ENCODE assay signal across 23 cellular contexts in the genomic region with DNA sequence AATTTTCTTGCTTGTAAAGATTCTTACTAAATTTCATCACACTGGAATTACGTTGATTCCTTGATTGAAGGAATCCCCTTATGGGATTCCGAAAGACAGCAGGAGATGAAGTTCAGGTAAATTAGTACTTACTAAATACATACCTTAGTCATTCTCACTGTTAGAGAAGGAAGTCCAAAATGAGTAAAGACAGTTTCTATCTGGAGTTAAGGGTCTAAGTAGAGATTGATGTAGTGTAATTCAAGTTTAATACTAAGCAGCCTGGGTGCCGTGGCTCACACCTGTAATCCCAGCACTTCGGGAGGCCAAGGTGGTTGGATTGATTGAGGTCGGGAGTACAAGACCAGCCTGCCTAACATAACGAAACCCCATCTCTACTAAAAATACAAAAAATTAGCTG. TPM values are rescaled to one million over a fixed set of nuclear protein-coding genes. Genes with fewer than 3 reads are reported as not detected.
DNase-seq lines count a peak whose midpoint lies in the region; ATAC-seq, FAIRE-seq and TF ChIP-seq lines count a peak whose summit lies in the region.
"Had no signal": no experiment of that assay in that cellular context is flagged by ENCODE, and none has a peak within 500 bp of the region (broad histone marks: within the 10 kb centered on the region; RNA-seq: fewer than 3 reads in every experiment).

No MANE protein-coding gene starts in this region.

- no peaks in the 10 kb centered on the region for H3K9me3 ChIP-seq in CD4-positive, alpha-beta T cell (ENCODE audit: control insufficient read depth, low read length)
- H3K9me3 ChIP-seq in osteoblast (ENCODE audit: low read depth, low read length), result no peaks in the 10 kb centered on the region
- H3K9me3 ChIP-seq in pancreas, result no peaks in the 10 kb centered on the region
- H3K9me3 ChIP-seq: adrenal gland; BLaER1 treated with 17β-estradiol and CSF1 and Interleukin-3, amounts not matched to agents 10 nM and 100 nM; lower lobe of right lung; stomach; transverse colon had no signal

- FAIRE-seq in pancreas (lab: Jason Lieb, UNC), result no peak
- FAIRE-seq: colon had no signal

- H3K27me3 Mint-ChIP-seq in activated CD4-positive, alpha-beta memory T cell treated with anti-CD3 and anti-CD28 coated beads for 36 hours, result no peaks in the 10 kb centered on the region
- no peaks in the 10 kb centered on the region for H3K27me3 Mint-ChIP-seq in activated CD4-positive, alpha-beta memory T cell treated with anti-CD3 and anti-CD28 coated beads, Interleukin-2, amount 10 ng/mL, durations not matched to agents 7 days and 5 days
- H3K27me3 Mint-ChIP-seq in CD4-positive, alpha-beta T cell, result no peaks in the 10 kb centered on the region
- H3K27me3 Mint-ChIP-seq in activated T-helper 17 cell treated with anti-CD3 and anti-CD28 coated beads, Interleukin-2, amount 50 U/mL, for 72 hours, result no peaks in the 10 kb centered on the region

- POLR2A ChIA-PET in activated CD4-positive, alpha-beta memory T cell treated with anti-CD3 and anti-CD28 coated beads for 36 hours (lab: Charles Lee), result interaction anchor here (0.8 to 2.9 kb wide), 3 partner anchors 9 to 60 kb away, joined by 4 to 16 read pairs (median 6); a partner anchor contains a TSS
- POLR2A ChIA-PET in activated CD4-positive, alpha-beta memory T cell treated with anti-CD3 and anti-CD28 coated beads, Interleukin-2, amount 10 ng/mL, durations not matched to agents 7 days and 5 days (lab: Charles Lee), result interaction anchor here (1.0 to 3.9 kb wide), 2 partner anchors 10 to 81 kb away, joined by 3 to 36 read pairs; a partner anchor contains a TSS
- POLR2A ChIA-PET in CD4-positive, alpha-beta T cell (lab: Charles Lee), result interaction anchor here (1.5 to 3.6 kb wide), 3 partner anchors 9 to 137 kb away, joined by 3 to 22 read pairs (median 3); a partner anchor contains a TSS

- intact Hi-C loops in activated CD4-positive, alpha-beta memory T cell treated with anti-CD3 and anti-CD28 coated beads for 36 hours (cut with micrococcal nuclease), result no loop called here
- intact Hi-C loops in CD4-positive, alpha-beta T cell (cut with DNase I, micrococcal nuclease), result no loop called here
- intact Hi-C loops in pancreas (cut with DNase I), result no loop called here

- H2AFZ ChIP-seq in osteoblast (ENCODE audit: low read length), result no peak overlapping the region
- H2AFZ ChIP-seq: GM23248 had no signal

- WGBS in pancreas, 2 donors, result 80 to 86% methylated on average over 6 of the region's 6 CpGs

- ATAC-seq in CD4-positive, alpha-beta T cell (ENCODE audit: poor library complexity), result no peak
- peak; percentile 39 for ATAC-seq in activated T-helper 17 cell treated with anti-CD3 and anti-CD28 coated beads, Interleukin-2, amount 50 U/mL, for 72 hours (replicated peaks)
- ATAC-seq in HG02870 (IDR thresholded peaks at IDR 0.05; ENCODE audit: unreplicated experiment), result no peak
- no peak for ATAC-seq in pancreas
- ATAC-seq: lower lobe of right lung had no signal

- H3K27ac Mint-ChIP-seq in activated CD4-positive, alpha-beta memory T cell treated with anti-CD3 and anti-CD28 coated beads for 36 hours, result peak overlapping the region; percentile 14
- no peak overlapping the region for H3K27ac Mint-ChIP-seq in activated CD4-positive, alpha-beta memory T cell treated with anti-CD3 and anti-CD28 coated beads, Interleukin-2, amount 10 ng/mL, durations not matched to agents 7 days and 5 days
- H3K27ac Mint-ChIP-seq in CD4-positive, alpha-beta T cell, result peak overlapping the region; percentile 28
- peak overlapping the region; percentile 5 for H3K27ac Mint-ChIP-seq in activated T-helper 17 cell treated with anti-CD3 and anti-CD28 coated beads, Interleukin-2, amount 50 U/mL, for 72 hours

- TF ChIP-seq CTCF in CD4-positive, alpha-beta T cell (IDR thresholded peaks at IDR 0.05), result no peak
- TF ChIP-seq CTCF in osteoblast (IDR thresholded peaks at IDR 0.05; ENCODE audit: extremely low read depth, low read depth, low read length) (no peak), pancreas (IDR thresholded peaks at IDR 0.05) (no peak)

- CTCF ChIA-PET in activated CD4-positive, alpha-beta memory T cell treated with anti-CD3 and anti-CD28 coated beads for 36 hours (lab: Charles Lee), result interaction anchor here (0.6 to 1.5 kb wide), 3 partner anchors 9 to 156 kb away, joined by 3 to 4 read pairs (median 3); a partner anchor contains a TSS
- CTCF ChIA-PET in activated CD4-positive, alpha-beta memory T cell treated with anti-CD3 and anti-CD28 coated beads, Interleukin-2, amount 10 ng/mL, durations not matched to agents 7 days and 5 days (lab: Charles Lee), result interaction anchor here (0.6 to 1.5 kb wide), 7 partner anchors 9 to 358 kb away, joined by 3 to 5 read pairs (median 3); a partner anchor contains a TSS
- CTCF ChIA-PET in CD4-positive, alpha-beta T cell (lab: Charles Lee), result interaction anchor here (1.6 to 2.2 kb wide), 2 partner anchors 73 to 85 kb away, joined by 3 to 6 read pairs; no protein-coding TSS in a partner anchor

- H3K4me1 Mint-ChIP-seq in activated CD4-positive, alpha-beta memory T cell treated with anti-CD3 and anti-CD28 coated beads for 36 hours (ENCODE audit: low read depth), result peaks cover 48% of the 10 kb centered on the region
- peaks cover 54% of the 10 kb centered on the region for H3K4me1 Mint-ChIP-seq in activated CD4-positive, alpha-beta memory T cell treated with anti-CD3 and anti-CD28 coated beads, Interleukin-2, amount 10 ng/mL, durations not matched to agents 7 days and 5 days
- H3K4me1 Mint-ChIP-seq in CD4-positive, alpha-beta T cell (ENCODE audit: low read depth), result peaks cover 56% of the 10 kb centered on the region
- peaks cover 34% of the 10 kb centered on the region for H3K4me1 Mint-ChIP-seq in activated T-helper 17 cell treated with anti-CD3 and anti-CD28 coated beads, Interleukin-2, amount 50 U/mL, for 72 hours

- H3K36me3 ChIP-seq in osteoblast (ENCODE audit: insufficient read depth, low read length), result peaks cover 28% of the 10 kb centered on the region
- H3K36me3 ChIP-seq in pancreas, result peaks cover 0 to 16% (median 15%) of the 10 kb centered on the region in 3 donors

- peaks cover 96% of the 10 kb centered on the region for H3K79me2 ChIP-seq in osteoblast (ENCODE audit: insufficient read depth, low read length)

- no peak overlapping the region for H3K4me3 Mint-ChIP-seq in activated CD4-positive, alpha-beta memory T cell treated with anti-CD3 and anti-CD28 coated beads for 36 hours
- H3K4me3 Mint-ChIP-seq in activated CD4-positive, alpha-beta memory T cell treated with anti-CD3 and anti-CD28 coated beads, Interleukin-2, amount 10 ng/mL, durations not matched to agents 7 days and 5 days, result no peak overlapping the region
- H3K4me3 Mint-ChIP-seq in CD4-positive, alpha-beta T cell, result no peak overlapping the region
- H3K4me3 Mint-ChIP-seq in activated T-helper 17 cell treated with anti-CD3 and anti-CD28 coated beads, Interleukin-2, amount 50 U/mL, for 72 hours, result no peak overlapping the region

- H3K4me3 ChIP-seq in osteoblast (ENCODE audit: insufficient read depth, low read length) (no peak overlapping the region), pancreas (no peak overlapping the region)
- H3K4me3 ChIP-seq: adrenal gland; BLaER1 treated with 17β-estradiol and CSF1 and Interleukin-3, amounts not matched to agents 10 nM and 100 nM; GM23248; lower lobe of right lung; stomach; transverse colon had no signal

- H3K27ac ChIP-seq in CD4-positive, alpha-beta T cell (ENCODE audit: low read depth, low read length), result no peak overlapping the region
- H3K27ac ChIP-seq in osteoblast (ENCODE audit: low read depth, low read length) (peak overlapping the region; percentile 11), pancreas (no peak overlapping the region)
- H3K27ac ChIP-seq: adrenal gland; BLaER1 treated with 17β-estradiol and CSF1 and Interleukin-3, amounts not matched to agents 10 nM and 100 nM; brain microvascular endothelial cell; GM23248; lower lobe of right lung; stomach; transverse colon had no signal

- H3K4me1 ChIP-seq in osteoblast (ENCODE audit: insufficient read depth, low read length) (peaks cover 18% of the 10 kb centered on the region), pancreas (peaks cover 8 to 22% (median 20%) of the 10 kb centered on the region in 3 donors)

- no peaks in the 10 kb centered on the region for H3K9me3 Mint-ChIP-seq in activated CD4-positive, alpha-beta memory T cell treated with anti-CD3 and anti-CD28 coated beads for 36 hours
- no peaks in the 10 kb centered on the region for H3K9me3 Mint-ChIP-seq in activated CD4-positive, alpha-beta memory T cell treated with anti-CD3 and anti-CD28 coated beads, Interleukin-2, amount 10 ng/mL, durations not matched to agents 7 days and 5 days
- H3K9me3 Mint-ChIP-seq in CD4-positive, alpha-beta T cell, result no peaks in the 10 kb centered on the region
- no peaks in the 10 kb centered on the region for H3K9me3 Mint-ChIP-seq in activated T-helper 17 cell treated with anti-CD3 and anti-CD28 coated beads, Interleukin-2, amount 50 U/mL, for 72 hours

- peaks cover 17% of the 10 kb centered on the region for H3K36me3 Mint-ChIP-seq in activated CD4-positive, alpha-beta memory T cell treated with anti-CD3 and anti-CD28 coated beads for 36 hours
- H3K36me3 Mint-ChIP-seq in activated CD4-positive, alpha-beta memory T cell treated with anti-CD3 and anti-CD28 coated beads, Interleukin-2, amount 10 ng/mL, durations not matched to agents 7 days and 5 days (ENCODE audit: low read depth), result peaks cover 35% of the 10 kb centered on the region
- peaks cover 65% of the 10 kb centered on the region for H3K36me3 Mint-ChIP-seq in CD4-positive, alpha-beta T cell (ENCODE audit: low read depth)
- peaks cover 98% of the 10 kb centered on the region for H3K36me3 Mint-ChIP-seq in activated T-helper 17 cell treated with anti-CD3 and anti-CD28 coated beads, Interleukin-2, amount 50 U/mL, for 72 hours (ENCODE audit: low read depth)

- DNase-seq in activated CD4-positive, alpha-beta memory T cell treated with anti-CD3 and anti-CD28 coated beads for 36 hours, result peak; percentile 24
- no peak for DNase-seq in activated CD4-positive, alpha-beta memory T cell treated with anti-CD3 and anti-CD28 coated beads, Interleukin-2, amount 10 ng/mL, durations not matched to agents 7 days and 5 days
- no peak for DNase-seq in CD4-positive, alpha-beta T cell
- DNase-seq in osteoblast (ENCODE audit: insufficient read length, low spot score, missing footprints), result no peak
- no peak for DNase-seq in dedifferentiated amniotic fluid mesenchymal stem cell (ENCODE audit: extremely low spot score)
- DNase-seq in pancreas, result no peak
- DNase-seq: adrenal gland; brain microvascular endothelial cell; GM23248; Karpas-422; lower lobe of right lung; NCI-H1092 treated with DMSO at 0.1 percent for 48 hours; NCI-H2029 treated with DMSO at 0.1 percent for 48 hours; NCI-H446; PC-3; SIG-M5; stimulated activated CD4-positive, alpha-beta T cell treated with anti-CD3 and anti-CD28 coated beads, Interleukin-4, amount 100 ng/mL, for 24 hours; stomach; transverse colon had no signal

- no peak overlapping the region for H3K4me2 ChIP-seq in osteoblast (ENCODE audit: insufficient read depth, low read length)
- H3K4me2 ChIP-seq: BLaER1 treated with 17β-estradiol and CSF1 and Interleukin-3, amounts not matched to agents 10 nM and 100 nM had no signal

- H4K20me1 ChIP-seq in osteoblast (ENCODE audit: insufficient read depth, low read length), result peaks cover 70% of the 10 kb centered on the region

- H3K27me3 ChIP-seq in CD4-positive, alpha-beta T cell (ENCODE audit: control insufficient read depth, insufficient read depth, low read length), result no peaks in the 10 kb centered on the region
- H3K27me3 ChIP-seq in osteoblast (ENCODE audit: insufficient read depth, low read length), result no peaks in the 10 kb centered on the region
- no peaks in the 10 kb centered on the region for H3K27me3 ChIP-seq in pancreas
- H3K27me3 ChIP-seq: adrenal gland; BLaER1 treated with 17β-estradiol and CSF1 and Interleukin-3, amounts not matched to agents 10 nM and 100 nM; brain microvascular endothelial cell; stomach; transverse colon had no signal

RNA-seq across cellular contexts. Expression of a gene that starts 9.6 kb away (rescaled TPM):
- total RNA-seq in activated CD4-positive, alpha-beta memory T cell treated with anti-CD3 and anti-CD28 coated beads for 36 hours, result 100 to 1,000 TPM; 103 to 106 TPM
- total RNA-seq in activated CD4-positive, alpha-beta memory T cell treated with anti-CD3 and anti-CD28 coated beads, Interleukin-2, amount 10 ng/mL, durations not matched to agents 7 days and 5 days, result 100 to 1,000 TPM; 113 to 118 TPM
- 100 to 1,000 TPM; 112 to 117 TPM for total RNA-seq in CD4-positive, alpha-beta T cell
- 100 to 1,000 TPM; 119 to 121 TPM for total RNA-seq in activated T-helper 17 cell treated with anti-CD3 and anti-CD28 coated beads, Interleukin-2, amount 50 U/mL, for 72 hours
- total RNA-seq in osteoblast, result 69.0 and 77.4 TPM in 2 replicates
- 10 to 100 TPM; 52.6 to 90.4 (median 68.1) TPM for total RNA-seq in pancreas
- polyA plus RNA-seq in pancreas, result 10 to 100 TPM; 81.5 to 84.0 TPM

RNA-seq across cellular contexts. Expression of a gene that starts 10.1 kb away (rescaled TPM):
- total RNA-seq in activated CD4-positive, alpha-beta memory T cell treated with anti-CD3 and anti-CD28 coated beads for 36 hours, result 10 to 100 TPM; 57.6 to 60.5 TPM
- total RNA-seq in activated CD4-positive, alpha-beta memory T cell treated with anti-CD3 and anti-CD28 coated beads, Interleukin-2, amount 10 ng/mL, durations not matched to agents 7 days and 5 days, result 10 to 100 TPM; 56.7 to 57.9 TPM
- 10 to 100 TPM; 31.0 to 31.3 TPM for total RNA-seq in CD4-positive, alpha-beta T cell
- total RNA-seq in activated T-helper 17 cell treated with anti-CD3 and anti-CD28 coated beads, Interleukin-2, amount 50 U/mL, for 72 hours, result 10 to 100 TPM; 75.5 to 99.9 TPM
- total RNA-seq in osteoblast (69.0 and 77.1 TPM in 2 replicates), pancreas (10 to 100 TPM; 33.2 to 60.3 (median 51.5) TPM)
- 10 to 100 TPM; 10.8 to 31.4 TPM for polyA plus RNA-seq in pancreas

RNA-seq across cellular contexts. Expression of a gene that starts 41.9 kb away (rescaled TPM):
- total RNA-seq in activated CD4-positive, alpha-beta memory T cell treated with anti-CD3 and anti-CD28 coated beads for 36 hours, result 10 to 100 TPM; 64.8 to 69.7 TPM
- 10 to 100 TPM; 53.1 to 59.4 TPM for total RNA-seq in activated CD4-positive, alpha-beta memory T cell treated with anti-CD3 and anti-CD28 coated beads, Interleukin-2, amount 10 ng/mL, durations not matched to agents 7 days and 5 days
- total RNA-seq in CD4-positive, alpha-beta T cell, result 10 to 100 TPM; 50.9 to 51.0 TPM
- total RNA-seq in activated T-helper 17 cell treated with anti-CD3 and anti-CD28 coated beads, Interleukin-2, amount 50 U/mL, for 72 hours, result 10 to 100 TPM; 49.0 to 56.8 TPM
- total RNA-seq in osteoblast (29.7 and 35.4 TPM in 2 replicates), pancreas (10 to 100 TPM in 5 of 6 donors, 1 to 10 TPM in 1; 8.3 to 15.4 (median 12.1) TPM)
- polyA plus RNA-seq in pancreas, result 10 to 100 TPM; 18.3 to 26.7 TPM

RNA-seq across cellular contexts. Expression of a gene that starts 43.7 kb away (rescaled TPM):
- 100 to 1,000 TPM; 165 to 171 TPM for total RNA-seq in activated CD4-positive, alpha-beta memory T cell treated with anti-CD3 and anti-CD28 coated beads for 36 hours
- 100 to 1,000 TPM; 152 to 162 TPM for total RNA-seq in activated CD4-positive, alpha-beta memory T cell treated with anti-CD3 and anti-CD28 coated beads, Interleukin-2, amount 10 ng/mL, durations not matched to agents 7 days and 5 days
- 10 to 100 TPM; 83.1 to 84.6 TPM for total RNA-seq in CD4-positive, alpha-beta T cell
- total RNA-seq in activated T-helper 17 cell treated with anti-CD3 and anti-CD28 coated beads, Interleukin-2, amount 50 U/mL, for 72 hours, result 100 to 1,000 TPM; 102 to 172 TPM
- 34.0 and 36.5 TPM in 2 replicates for total RNA-seq in osteoblast
- 10 to 100 TPM; 36.5 to 61.1 (median 53.0) TPM for total RNA-seq in pancreas
- polyA plus RNA-seq in pancreas, result 100 to 1,000 TPM; 109 to 154 TPM

RNA-seq across cellular contexts. Expression of a gene that starts 43.9 kb away (rescaled TPM):
- 10 to 100 TPM; 41.5 to 42.8 TPM for total RNA-seq in activated CD4-positive, alpha-beta memory T cell treated with anti-CD3 and anti-CD28 coated beads for 36 hours
- 10 to 100 TPM; 38.9 to 43.8 TPM for total RNA-seq in activated CD4-positive, alpha-beta memory T cell treated with anti-CD3 and anti-CD28 coated beads, Interleukin-2, amount 10 ng/mL, durations not matched to agents 7 days and 5 days
- 10 to 100 TPM; 47.6 to 51.1 TPM for total RNA-seq in CD4-positive, alpha-beta T cell
- 10 to 100 TPM; 36.3 to 74.1 TPM for total RNA-seq in activated T-helper 17 cell treated with anti-CD3 and anti-CD28 coated beads, Interleukin-2, amount 50 U/mL, for 72 hours
- total RNA-seq in osteoblast (43.0 and 45.2 TPM in 2 replicates), pancreas (10 to 100 TPM in 5 of 6 donors, 1 to 10 TPM in 1; 8.6 to 23.0 (median 12.8) TPM)
- 10 to 100 TPM; 20.4 to 24.0 TPM for polyA plus RNA-seq in pancreas
